Comparison of ENCODE assay signal across 5 cellular contexts in genomic region chr3:194792368-194792767, GRCh38.
"Had no signal": no experiment of that assay in that cellular context is flagged by ENCODE, and none has a peak within 500 bp of the region (broad histone marks: within the 10 kb centered on the region; RNA-seq: fewer than 3 reads in every experiment).

No MANE protein-coding gene starts in this region.

- ATAC-seq: GM23338, K562 had no signal

- H3K4me1 Mint-ChIP-seq: GM23338 had no signal

- DNase-seq: H9, HCEC 1CT, IMR-90 had no signal

- H3K27ac Mint-ChIP-seq: GM23338, H9 had no signal

- H3K4me3 Mint-ChIP-seq: GM23338, H9 had no signal
